19 cellular contexts compared by ENCODE assay signal in genomic region chr12:66627988-66628317, GRCh38. TPM values are rescaled to one million over a fixed set of nuclear protein-coding genes. Genes with fewer than 3 reads are reported as not detected.
DNase-seq lines count a peak whose midpoint lies in the region; ATAC-seq and TF ChIP-seq lines count a peak whose summit lies in the region.
"Had no signal": no experiment of that assay in that cellular context is flagged by ENCODE, and none has a peak within 500 bp of the region (broad histone marks: within the 10 kb centered on the region; RNA-seq: fewer than 3 reads in every experiment).

No MANE protein-coding gene starts in this region.

- H3K4me3 Mint-ChIP-seq in WTC11 (no peak overlapping the region), progenitor cell of endocrine pancreas (ENCODE audit: low read depth) (no peak overlapping the region)
- H3K4me3 Mint-ChIP-seq: HFFc6 had no signal

- H3K27ac Mint-ChIP-seq in WTC11 (no peak overlapping the region), progenitor cell of endocrine pancreas (peak overlapping the region; percentile 1)
- H3K27ac Mint-ChIP-seq: HFFc6 had no signal

- H3K4me3 ChIP-seq in spleen = no peak overlapping the region
- H3K4me3 ChIP-seq: MG63 had no signal

- ATAC-seq in WTC11 = peak; percentile 39
- no peak for ATAC-seq in Right ventricle myocardium inferior
- no peak for ATAC-seq in GM21390 (IDR thresholded peaks at IDR 0.05; ENCODE audit: unreplicated experiment)
- ATAC-seq: HepG2 had no signal

- intact Hi-C loops in Right ventricle myocardium inferior (cut with DNase I) (no loop called here), spleen (cut with DNase I; ENCODE audit: low total_unique reads) (no loop called here)

- no peak for TF ChIP-seq POLR2A in spleen (IDR thresholded peaks at IDR 0.05)

- H3K27me3 Mint-ChIP-seq in WTC11 (ENCODE audit: low read depth) = no peaks in the 10 kb centered on the region
- no peaks in the 10 kb centered on the region for H3K27me3 Mint-ChIP-seq in progenitor cell of endocrine pancreas

- H3K4me1 Mint-ChIP-seq in WTC11 (peaks cover 24% of the 10 kb centered on the region), progenitor cell of endocrine pancreas (ENCODE audit: low read depth) (peaks cover 19% of the 10 kb centered on the region)

- CTCF ChIA-PET in WTC11 (lab: Charles Lee) = no interaction called here

- TF ChIP-seq CTCF in WTC11 (IDR thresholded peaks at IDR 0.05) (no peak), progenitor cell of endocrine pancreas (IDR thresholded peaks at IDR 0.05; ENCODE audit: unreplicated experiment) (no peak), spleen (IDR thresholded peaks at IDR 0.05 in 8 of 11, conservative IDR thresholded peaks at IDR 0.05 in 3 of 11) (no peak)

- no peaks in the 10 kb centered on the region for H3K36me3 ChIP-seq in spleen
- H3K36me3 ChIP-seq: MG63 had no signal

- H3K36me3 Mint-ChIP-seq in WTC11 (no peaks in the 10 kb centered on the region), progenitor cell of endocrine pancreas (ENCODE audit: insufficient read depth) (no peaks in the 10 kb centered on the region)

- no peak overlapping the region for H3K27ac ChIP-seq in spleen
- H3K27ac ChIP-seq: 22Rv1, KMS-11 had no signal

- H3K4me1 ChIP-seq in spleen = peaks cover 0 to 25% (median 1%) of the 10 kb centered on the region in 6 donors

- POLR2A ChIA-PET in WTC11 (lab: Charles Lee) = interaction anchor here (0.6 to 1.1 kb wide), 3 partner anchors 90 to 227 kb away, joined by 3 read pairs; no protein-coding TSS in a partner anchor

- WGBS in spleen, 5 donors = 49 to 63% (median 56%) methylated on average over 2 of the region's 2 CpGs

- no peaks in the 10 kb centered on the region for H3K27me3 ChIP-seq in spleen (replicated peaks in 1 of 7)
- H3K27me3 ChIP-seq: MG63 had no signal

- peak; percentile 22 for DNase-seq in DMS 273 (lab: John Stamatoyannopoulos, UW; ENCODE audit: unreplicated experiment)
- no peak for DNase-seq in DMS 273 treated with DMSO at 0.1 percent for 48 hours (lab: John Stamatoyannopoulos, UW)
- peak; percentile 10 for DNase-seq in NCI-H2029 (lab: John Stamatoyannopoulos, UW)
- DNase-seq in WTC11 (ENCODE audit: low spot score) = no peak
- no peak for DNase-seq in progenitor cell of endocrine pancreas (ENCODE audit: low spot score, unreplicated experiment)
- no peak for DNase-seq in Right ventricle myocardium inferior (ENCODE audit: missing footprints)
- no peak for DNase-seq in spleen
- DNase-seq: C1 segment of cervical spinal cord, DMS153, HFFc6, NCI-H1105 treated with DMSO at 0.1 percent for 48 hours, NCI-H187, NCI-H446 treated with DMSO at 0.1 percent for 48 hours, NCI-H774 had no signal

- no peaks in the 10 kb centered on the region for H3K9me3 Mint-ChIP-seq in WTC11
- no peaks in the 10 kb centered on the region for H3K9me3 Mint-ChIP-seq in progenitor cell of endocrine pancreas (ENCODE audit: low read depth)
- H3K9me3 Mint-ChIP-seq: HFFc6 had no signal

- H3K9me3 ChIP-seq in spleen = no peaks in the 10 kb centered on the region
- H3K9me3 ChIP-seq: MG63 had no signal

TF ChIP-seq in WTC11, 78 proteins besides CTCF, POLR2A, EP300 and RAD21:
- TF ChIP-seq SMAD4 (CRISPR knock-in tag; IDR thresholded peaks at IDR 0.05) = no peak

RNA-seq across cellular contexts. Expression of gene GRIP1, which starts 50.9 kb away (rescaled TPM):
- 16.7 to 29.0 TPM (median 22.5 TPM) in 3 replicates for total RNA-seq in WTC11 (2021)
- 40.4 and 41.3 TPM in 2 replicates for total RNA-seq in progenitor cell of endocrine pancreas
- 5.4 TPM for total RNA-seq in Right ventricle myocardium inferior
- total RNA-seq in spleen = 10 to 100 TPM in 1 of 7 donors, 1 to 10 TPM in 6; 4.0 to 15.2 (median 5.2) TPM
- polyA plus RNA-seq in spleen = 1 to 10 TPM in 2 of 3 donors, under 1 TPM in 1; 0.35 to 2.2 (median 1.1) TPM
- total RNA-seq: HepG2 had no signal
- polyA plus RNA-seq: HepG2 had no signal

Comparison
In these comparisons a context has a peak if more than half of its experiments do, and no peak if none do; other contexts are left out.
1. DNase-seq: peak in DMS 273 (single experiment) and NCI-H2029 (single experiment); none in DMS 273 treated with DMSO at 0.1 percent for 48 hours (single experiment), WTC11 (single experiment), progenitor cell of endocrine pancreas (single experiment), Right ventricle myocardium inferior (single experiment) and spleen (single experiment).